13 cellular contexts compared by ENCODE assay signal in genomic region chr14:39673141-39674133, GRCh38.
A peak's percentile ranks its signal among the peaks of the same experiment; 100 is the strongest.
DNase-seq lines count a peak whose midpoint lies in the region; TF ChIP-seq lines count a peak whose summit lies in the region.
"Had no signal": no experiment of that assay in that cellular context is flagged by ENCODE, and none has a peak within 500 bp of the region (broad histone marks: within the 10 kb centered on the region; RNA-seq: fewer than 3 reads in every experiment).

No MANE protein-coding gene starts in this region.

- no peak overlapping the region for H2AFZ ChIP-seq in GM23248
- H2AFZ ChIP-seq: parathyroid adenoma had no signal

- 28 to 32% methylated on average over 5 of the region's 5 CpGs for WGBS in GM23248 (ENCODE audit: low coverage in 1 of 2, low lambda C conversion rate in 2 of 2, missing lambda C conversion rate in 2 of 2), 2 experiments
- 43 to 47% methylated on average over 2 to 5 of the region's 5 CpGs for WGBS in endodermal cell (ENCODE audit: insufficient coverage in 1 of 2, insufficient read length in 1 of 2), 2 experiments

- in situ Hi-C loops in GM23248 (cut with MboI) = no loop called here

- H3K36me3 Mint-ChIP-seq in endodermal cell (ENCODE audit: low read depth) (no peaks in the 10 kb centered on the region), glutamatergic neuron (ENCODE audit: unreplicated experiment) (no peaks in the 10 kb centered on the region)
- H3K36me3 Mint-ChIP-seq: type B pancreatic cell had no signal

- H3K9ac ChIP-seq in GM23248 = no peak overlapping the region
- H3K9ac ChIP-seq in endodermal cell (ENCODE audit: extremely low read depth, low read length, poor library complexity, severe bottlenecking) = no peak overlapping the region
- H3K9ac ChIP-seq: parathyroid adenoma had no signal

- no peak overlapping the region for H3K4me3 Mint-ChIP-seq in endodermal cell
- no peak overlapping the region for H3K4me3 Mint-ChIP-seq in glutamatergic neuron (ENCODE audit: unreplicated experiment)
- H3K4me3 Mint-ChIP-seq: type B pancreatic cell had no signal

- H3K36me3 ChIP-seq in GM23248 (ENCODE audit: low read depth) = no peaks in the 10 kb centered on the region
- no peaks in the 10 kb centered on the region for H3K36me3 ChIP-seq in endodermal cell (ENCODE audit: control insufficient read depth, insufficient read depth, low read length)
- H3K36me3 ChIP-seq: WERI-Rb-1 had no signal

- no peak overlapping the region for H3K27ac Mint-ChIP-seq in endodermal cell
- H3K27ac Mint-ChIP-seq in glutamatergic neuron (ENCODE audit: unreplicated experiment) = no peak overlapping the region
- H3K27ac Mint-ChIP-seq: type B pancreatic cell had no signal

- H3K4me3 ChIP-seq in GM23248 = no peak overlapping the region
- H3K4me3 ChIP-seq in endodermal cell (ENCODE audit: low read length) = peak overlapping the region; percentile 44

- peaks cover 29% of the 10 kb centered on the region for H3K4me1 Mint-ChIP-seq in endodermal cell
- no peaks in the 10 kb centered on the region for H3K4me1 Mint-ChIP-seq in glutamatergic neuron (ENCODE audit: low read depth, unreplicated experiment)

- H3K27me3 ChIP-seq in GM23248 (replicated peaks; ENCODE audit: insufficient read depth) (no peaks in the 10 kb centered on the region), endodermal cell (ENCODE audit: control insufficient read depth, insufficient read depth, low read length, poor library complexity, severe bottlenecking) (peaks cover 4% of the 10 kb centered on the region)

- H3K9me3 Mint-ChIP-seq in endodermal cell = no peaks in the 10 kb centered on the region
- H3K9me3 Mint-ChIP-seq in glutamatergic neuron (ENCODE audit: unreplicated experiment) = peaks cover 2% of the 10 kb centered on the region
- H3K9me3 Mint-ChIP-seq: type B pancreatic cell had no signal

- H3K9me3 ChIP-seq in GM23248 (ENCODE audit: low read depth) (no peaks in the 10 kb centered on the region), endodermal cell (ENCODE audit: control insufficient read depth, low read length) (no peaks in the 10 kb centered on the region)

- peaks cover 24% of the 10 kb centered on the region for H3K27me3 Mint-ChIP-seq in endodermal cell (ENCODE audit: insufficient read depth)
- H3K27me3 Mint-ChIP-seq in glutamatergic neuron (ENCODE audit: unreplicated experiment) = no peaks in the 10 kb centered on the region
- H3K27me3 Mint-ChIP-seq: type B pancreatic cell had no signal

- H3K27ac ChIP-seq in GM23248 = no peak overlapping the region
- H3K27ac ChIP-seq in endodermal cell (ENCODE audit: low read depth, low read length) = no peak overlapping the region
- H3K27ac ChIP-seq: C4-2B, parathyroid adenoma, WERI-Rb-1 had no signal

- H3K4me2 ChIP-seq in GM23248 (ENCODE audit: unreplicated experiment) = no peak overlapping the region

- TF ChIP-seq CTCF in endodermal cell (conservative IDR thresholded peaks at IDR 0.05) = no peak
- no peak for TF ChIP-seq CTCF in glutamatergic neuron (IDR thresholded peaks at IDR 0.05; ENCODE audit: partially characterized antibody, unreplicated experiment)

- H3K9me2 ChIP-seq in GM23248 (ENCODE audit: insufficient read depth) = no peaks in the 10 kb centered on the region

- peak; percentile 28 for DNase-seq in GM23248
- peak; percentile 29 for DNase-seq in OCI-M1 (lab: John Stamatoyannopoulos, UW)
- peak; percentile 58 for DNase-seq in endodermal cell
- peak; percentile 10 for DNase-seq in occipital lobe (lab: John Stamatoyannopoulos, UW)
- no peak for DNase-seq in glutamatergic neuron
- DNase-seq in NCI-H2107 (lab: John Stamatoyannopoulos, UW) = no peak
- DNase-seq in stimulated activated CD4-positive, alpha-beta T cell treated with anti-CD3 and anti-CD28 coated beads, Interleukin-12 subunit alpha, Interleukin-12 subunit beta, amount 100 ng/mL, for 4 hours = no peak
- DNase-seq: cortex of kidney, NCI-H1048, WERI-Rb-1 had no signal

- H3K4me1 ChIP-seq in GM23248 (ENCODE audit: insufficient read depth) (no peaks in the 10 kb centered on the region), endodermal cell (ENCODE audit: control insufficient read depth, insufficient read depth, low read length) (peaks cover 5% of the 10 kb centered on the region)
- H3K4me1 ChIP-seq: parathyroid adenoma had no signal

- no peaks in the 10 kb centered on the region for H3F3A ChIP-seq in GM23248 (ENCODE audit: insufficient read depth)

- H3K79me2 ChIP-seq in GM23248 (ENCODE audit: insufficient read depth) = no peaks in the 10 kb centered on the region
- H3K79me2 ChIP-seq: parathyroid adenoma had no signal

- no peaks in the 10 kb centered on the region for H4K20me1 ChIP-seq in GM23248 (ENCODE audit: insufficient read depth)

Comparison
In these comparisons a context has a peak if more than half of its experiments do, and no peak if none do; other contexts are left out.
1. DNase-seq: peak in GM23248 (single experiment), OCI-M1 (single experiment), endodermal cell (single experiment) and occipital lobe (single experiment); none in glutamatergic neuron (single experiment), NCI-H2107 (single experiment) and stimulated activated CD4-positive, alpha-beta T cell treated with anti-CD3 and anti-CD28 coated beads, Interleukin-12 subunit alpha, Interleukin-12 subunit beta, amount 100 ng/mL, for 4 hours (single experiment).